In genomic region chrX:124347242-124347641, GRCh38 we compare ENCODE assay signal across 18 cellular contexts. TPM values are rescaled to one million over a fixed set of nuclear protein-coding genes. Genes with fewer than 3 reads are reported as not detected.
DNase-seq lines count a peak whose midpoint lies in the region; ATAC-seq, FAIRE-seq and TF ChIP-seq lines count a peak whose summit lies in the region.
"Had no signal": no experiment of that assay in that cellular context is flagged by ENCODE, and none has a peak within 500 bp of the region (broad histone marks: within the 10 kb centered on the region; RNA-seq: fewer than 3 reads in every experiment).

No MANE protein-coding gene starts in this region.

- H3K36me3 ChIP-seq in KOPT-K1 (ENCODE audit: insufficient read depth, low read length) (peaks cover 7% of the 10 kb centered on the region), bronchial epithelial cell (ENCODE audit: control insufficient read depth, insufficient read depth, low read length) (no peaks in the 10 kb centered on the region)
- H3K36me3 ChIP-seq: BLaER1 treated with 17β-estradiol and CSF1 and Interleukin-3, amounts not matched to agents 10 nM and 100 nM; breast epithelium had no signal

- peak; percentile 65 for DNase-seq in activated CD4-positive, alpha-beta memory T cell treated with anti-CD3 and anti-CD28 coated beads for 36 hours
- peak; percentile 81 for DNase-seq in bronchial epithelial cell (ENCODE audit: low read depth)
- peak; percentile 42 for DNase-seq in stimulated activated CD4-positive, alpha-beta T cell treated with anti-CD3 and anti-CD28 coated beads, Interleukin-2, amount 100 ng/mL, for 4 hours (ENCODE audit: low read depth)
- DNase-seq: PC-3 had no signal

- ATAC-seq in GM21528 (IDR thresholded peaks at IDR 0.05; ENCODE audit: low FRiP score, unreplicated experiment) = no peak
- no peak for ATAC-seq in HG03469 (IDR thresholded peaks at IDR 0.05; ENCODE audit: unreplicated experiment)
- no peak for ATAC-seq in GM18520 (IDR thresholded peaks at IDR 0.05; ENCODE audit: unreplicated experiment)
- no peak for ATAC-seq in HG02870 (IDR thresholded peaks at IDR 0.05; ENCODE audit: unreplicated experiment)
- ATAC-seq: PC-3 had no signal

- TF ChIP-seq CTCF in bronchial epithelial cell (IDR thresholded peaks at IDR 0.05; ENCODE audit: insufficient read depth, low read length, severe bottlenecking) = no peak

- H3K4me3 Mint-ChIP-seq in activated CD4-positive, alpha-beta memory T cell treated with anti-CD3 and anti-CD28 coated beads for 36 hours = peak overlapping the region; percentile 87

- no peaks in the 10 kb centered on the region for H3K9me3 ChIP-seq in KOPT-K1 (ENCODE audit: insufficient read depth, low read length, poor library complexity, severe bottlenecking)
- H3K9me3 ChIP-seq: BLaER1 treated with 17β-estradiol and CSF1 and Interleukin-3, amounts not matched to agents 10 nM and 100 nM; breast epithelium had no signal

- no peak for FAIRE-seq in bronchial epithelial cell (lab: Jason Lieb, UNC)

- peaks cover 35% of the 10 kb centered on the region for H3K4me1 Mint-ChIP-seq in activated CD4-positive, alpha-beta memory T cell treated with anti-CD3 and anti-CD28 coated beads for 36 hours (ENCODE audit: low read depth)

- peak overlapping the region; percentile 93 for H3K27ac ChIP-seq in KOPT-K1 (ENCODE audit: low read depth, low read length, poor library complexity, severe bottlenecking)
- H3K27ac ChIP-seq: BLaER1 treated with 17β-estradiol and CSF1 and Interleukin-3, amounts not matched to agents 10 nM and 100 nM; breast epithelium; hepatocyte; HL-60 had no signal

- no peaks in the 10 kb centered on the region for H3K27me3 Mint-ChIP-seq in activated CD4-positive, alpha-beta memory T cell treated with anti-CD3 and anti-CD28 coated beads for 36 hours

- H3K4me3 ChIP-seq in bronchial epithelial cell (ENCODE audit: low read depth, low read length) = no peak overlapping the region
- H3K4me3 ChIP-seq: BLaER1 treated with 17β-estradiol and CSF1 and Interleukin-3, amounts not matched to agents 10 nM and 100 nM; breast epithelium; hepatocyte had no signal

- peaks cover 1% of the 10 kb centered on the region for H3K36me3 Mint-ChIP-seq in activated CD4-positive, alpha-beta memory T cell treated with anti-CD3 and anti-CD28 coated beads for 36 hours

- CTCF ChIA-PET in activated CD4-positive, alpha-beta memory T cell treated with anti-CD3 and anti-CD28 coated beads for 36 hours (lab: Charles Lee) = interaction anchor here (0.7 to 0.9 kb wide), 2 partner anchors 11 to 124 kb away, joined by 3 to 4 read pairs; no protein-coding TSS in a partner anchor

- no peaks in the 10 kb centered on the region for H3K9me3 Mint-ChIP-seq in activated CD4-positive, alpha-beta memory T cell treated with anti-CD3 and anti-CD28 coated beads for 36 hours

- POLR2A ChIA-PET in activated CD4-positive, alpha-beta memory T cell treated with anti-CD3 and anti-CD28 coated beads for 36 hours (lab: Charles Lee) = interaction anchor here (1.6 to 7.6 kb wide), 8 partner anchors 11 to 384 kb away, joined by 5 to 55 read pairs (median 8); no protein-coding TSS in a partner anchor

- intact Hi-C loops in activated CD4-positive, alpha-beta memory T cell treated with anti-CD3 and anti-CD28 coated beads for 36 hours (cut with micrococcal nuclease) = loop anchor here (1.0 to 10.0 kb wide), 9 partner anchors 11 to 470 kb away; partner anchors contain the start of gene STAG2

- H3K27ac Mint-ChIP-seq in activated CD4-positive, alpha-beta memory T cell treated with anti-CD3 and anti-CD28 coated beads for 36 hours = peak overlapping the region; percentile 98

- H3K27me3 ChIP-seq in bronchial epithelial cell (ENCODE audit: control insufficient read depth, insufficient read depth, low read length) = no peaks in the 10 kb centered on the region
- H3K27me3 ChIP-seq: hepatocyte had no signal

RNA-seq across cellular contexts. Expression of gene SH2D1A, which starts 0.9 kb away (rescaled TPM):
- 10 to 100 TPM; 30.5 to 32.3 TPM for total RNA-seq in activated CD4-positive, alpha-beta memory T cell treated with anti-CD3 and anti-CD28 coated beads for 36 hours
- total RNA-seq in bronchial epithelial cell = not detected in 2 replicates
- total RNA-seq: epithelial cell of proximal tubule, hepatocyte, M059J, osteoblast, PC-3 had no signal

RNA-seq across cellular contexts. Expression of gene TEX13D, which starts 14.8 kb away (rescaled TPM):
- under 1 TPM in 1 of 2 experiments, not detected in 1; 0.10 TPM for total RNA-seq in activated CD4-positive, alpha-beta memory T cell treated with anti-CD3 and anti-CD28 coated beads for 36 hours
- not detected in 2 replicates for total RNA-seq in bronchial epithelial cell
- total RNA-seq: breast epithelium, epithelial cell of proximal tubule, hepatocyte, lower leg skin, M059J, osteoblast, PC-3, subcutaneous adipose tissue had no signal

Comparison
In these comparisons a context has a peak if more than half of its experiments do, and no peak if none do; other contexts are left out.
1. RNA of gene SH2D1A, which starts 0.9 kb away (total RNA-seq): 30.5 to 32.3 TPM in activated CD4-positive, alpha-beta memory T cell treated with anti-CD3 and anti-CD28 coated beads for 36 hours; not detected in bronchial epithelial cell; every median in the first group is over 10 times any median in the second.
2. Peak in every context shown above with its lines, with median percentiles within 50 percentile points of each other: DNase-seq.